Comparison of ENCODE assay signal across 27 cellular contexts in the genomic region with DNA sequence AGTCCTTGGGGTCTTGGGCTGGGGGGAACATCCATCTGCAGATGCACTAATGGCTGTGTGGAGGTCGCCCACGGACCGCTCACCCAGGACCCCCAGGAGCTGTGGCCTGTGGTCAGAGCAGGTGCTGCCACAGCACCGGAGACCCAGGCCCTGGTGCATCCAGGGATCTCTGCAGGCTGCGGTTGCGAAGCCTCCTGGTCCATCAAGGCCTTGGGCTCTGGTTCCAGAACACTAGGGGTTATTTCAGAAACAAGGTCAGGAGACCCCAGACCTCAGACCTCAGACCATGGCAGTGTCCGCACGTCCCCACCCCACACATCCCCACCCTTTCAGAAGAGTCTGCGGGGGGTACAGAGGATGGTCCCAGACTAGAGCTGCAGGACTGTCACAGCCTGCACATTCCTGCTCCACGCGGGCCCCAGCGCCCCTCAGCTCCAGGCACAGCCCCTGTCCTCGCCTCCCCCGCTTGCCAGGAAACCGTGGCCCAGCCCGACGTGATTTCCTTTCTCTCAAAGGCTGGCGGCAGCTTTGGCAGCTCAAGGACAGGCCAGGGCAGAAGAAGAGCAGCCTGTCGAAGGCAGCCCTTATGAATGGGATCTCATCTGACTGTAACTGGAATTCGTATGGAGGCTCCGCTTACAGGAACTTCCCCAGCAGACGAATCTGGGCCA.
DNase-seq lines count a peak whose midpoint lies in the region; ATAC-seq and TF ChIP-seq lines count a peak whose summit lies in the region.
"Had no signal": no experiment of that assay in that cellular context is flagged by ENCODE, and none has a peak within 500 bp of the region (broad histone marks: within the 10 kb centered on the region; RNA-seq: fewer than 3 reads in every experiment).

No MANE protein-coding gene starts in this region.

- WGBS in smooth muscle cell (ENCODE audit: low lambda C conversion rate): 81% methylated on average over 19 of the region's 22 CpGs

- peaks cover 3% of the 10 kb centered on the region; the same call in 2 of the 3 replicates for H3K4me1 Mint-ChIP-seq in GM23338
- peaks cover 2% of the 10 kb centered on the region for H3K4me1 Mint-ChIP-seq in osteocyte (ENCODE audit: unreplicated experiment)
- H3K4me1 Mint-ChIP-seq: central memory CD8-positive, alpha-beta T cell; naive thymus-derived CD4-positive, alpha-beta T cell; stimulated activated effector memory CD8-positive, alpha-beta T cell treated with anti-CD3 and anti-CD28 coated beads, Interleukin-12 subunit alpha, Interleukin-12 subunit beta, amount 100 ng/mL, for 72 hours had no signal

- H3K27me3 Mint-ChIP-seq in GM23338 (ENCODE audit: insufficient read depth, low read depth, poor library complexity) (peaks cover 11% of the 10 kb centered on the region), osteocyte (ENCODE audit: unreplicated experiment) (peaks cover 6% of the 10 kb centered on the region)
- H3K27me3 Mint-ChIP-seq: activated CD8-positive, alpha-beta T cell treated with anti-CD3 and anti-CD28 coated beads for 36 hours had no signal

- H3K9me3 Mint-ChIP-seq in GM23338: no peaks in the 10 kb centered on the region; the same call in 2 of the 3 replicates
- H3K9me3 Mint-ChIP-seq in osteocyte (ENCODE audit: unreplicated experiment): no peaks in the 10 kb centered on the region
- H3K9me3 Mint-ChIP-seq: activated CD8-positive, alpha-beta T cell treated with anti-CD3 and anti-CD28 coated beads for 36 hours; central memory CD8-positive, alpha-beta T cell; naive thymus-derived CD4-positive, alpha-beta T cell; stimulated activated effector memory CD8-positive, alpha-beta T cell treated with anti-CD3 and anti-CD28 coated beads, Interleukin-12 subunit alpha, Interleukin-12 subunit beta, amount 100 ng/mL, for 72 hours had no signal

- H3K27ac ChIP-seq in BLaER1: peak overlapping the region; percentile 35; the same call in 1 of the 2 replicates
- no peak overlapping the region for H3K27ac ChIP-seq in GM23338 (ENCODE audit: low read depth)
- H3K27ac ChIP-seq in smooth muscle cell (ENCODE audit: low read depth): no peak overlapping the region
- H3K27ac ChIP-seq: gastroesophageal sphincter, GM23248, PC-9, upper lobe of left lung had no signal

- H2AFZ ChIP-seq in GM23338 (peak overlapping the region; percentile 74; the same call in 1 of the 2 replicates), smooth muscle cell (ENCODE audit: low read depth) (no peak overlapping the region)
- H2AFZ ChIP-seq: GM23248, PC-9 had no signal

- no peak for TF ChIP-seq CTCF in GM23338 (conservative IDR thresholded peaks at IDR 0.05; ENCODE audit: low read depth in 2 of 2)
- TF ChIP-seq CTCF in osteocyte (IDR thresholded peaks at IDR 0.05): no peak
- TF ChIP-seq CTCF in smooth muscle cell (IDR thresholded peaks at IDR 0.05; ENCODE audit: borderline replicate concordance, insufficient read depth, poor library complexity, severe bottlenecking): no peak

- peak overlapping the region; percentile 66 for H3K4me2 ChIP-seq in BLaER1
- H3K4me2 ChIP-seq in GM23338: no peak overlapping the region
- H3K4me2 ChIP-seq in smooth muscle cell: no peak overlapping the region
- H3K4me2 ChIP-seq: PC-9 had no signal

- H3K4me3 Mint-ChIP-seq in GM23338 (no peak overlapping the region), osteocyte (ENCODE audit: unreplicated experiment) (no peak overlapping the region)
- H3K4me3 Mint-ChIP-seq: activated CD8-positive, alpha-beta T cell treated with anti-CD3 and anti-CD28 coated beads for 36 hours; central memory CD8-positive, alpha-beta T cell; naive thymus-derived CD4-positive, alpha-beta T cell; stimulated activated effector memory CD8-positive, alpha-beta T cell treated with anti-CD3 and anti-CD28 coated beads, Interleukin-12 subunit alpha, Interleukin-12 subunit beta, amount 100 ng/mL, for 72 hours had no signal

- DNase-seq in GM23338 (ENCODE audit: low spot score) (peak; percentile 28), ecto neural progenitor cell (ENCODE audit: low spot score) (peak; percentile 39), osteocyte (ENCODE audit: extremely low spot score, unreplicated experiment) (peak; percentile 77), smooth muscle cell (lab: John Stamatoyannopoulos, UW; ENCODE audit: unreplicated experiment) (no peak)
- no peak for DNase-seq in activated naive CD4-positive, alpha-beta T cell (lab: John Stamatoyannopoulos, UW)
- DNase-seq: activated CD4-positive, CD25-positive, alpha-beta regulatory T cell; activated CD8-positive, alpha-beta T cell treated with anti-CD3 and anti-CD28 coated beads for 36 hours; activated T-cell treated with anti-CD3 and anti-CD28 coated beads, Interleukin-2, amount 50 U/mL, for 1 hour; GM23248; hippocampal formation; left colon; NCI-H1694; NCI-H510A treated with DMSO at 0.1 percent for 48 hours; PC-9; SHP77; stimulated activated CD4-positive, alpha-beta T cell treated with anti-CD3 and anti-CD28 coated beads, Interleukin-12 subunit alpha, Interleukin-12 subunit beta, amount 100 ng/mL, for 4 hours; stimulated activated CD4-positive, alpha-beta T cell treated with anti-CD3 and anti-CD28 coated beads, Interleukin-4, amount 100 ng/mL, for 1 hour; SW 1271; T1000 had no signal

- peaks cover 33% of the 10 kb centered on the region for H3K4me1 ChIP-seq in BLaER1
- no peaks in the 10 kb centered on the region for H3K4me1 ChIP-seq in GM23338 (ENCODE audit: insufficient read depth)
- no peaks in the 10 kb centered on the region for H3K4me1 ChIP-seq in smooth muscle cell (ENCODE audit: low read depth)
- H3K4me1 ChIP-seq: gastroesophageal sphincter, upper lobe of left lung had no signal

- H3K9me2 ChIP-seq in GM23338 (ENCODE audit: insufficient read depth): no peaks in the 10 kb centered on the region

- H3K4me3 ChIP-seq in BLaER1 (no peak overlapping the region), GM23338 (no peak overlapping the region), smooth muscle cell (no peak overlapping the region)
- H3K4me3 ChIP-seq: gastroesophageal sphincter, GM12878, GM23248, PC-9, upper lobe of left lung had no signal

- H3K36me3 Mint-ChIP-seq in GM23338 (ENCODE audit: low read depth): no peaks in the 10 kb centered on the region
- H3K36me3 Mint-ChIP-seq in osteocyte (ENCODE audit: unreplicated experiment): no peaks in the 10 kb centered on the region
- H3K36me3 Mint-ChIP-seq: naive thymus-derived CD4-positive, alpha-beta T cell; stimulated activated effector memory CD8-positive, alpha-beta T cell treated with anti-CD3 and anti-CD28 coated beads, Interleukin-12 subunit alpha, Interleukin-12 subunit beta, amount 100 ng/mL, for 72 hours had no signal

- H3K9ac ChIP-seq in BLaER1 (peak overlapping the region; percentile 34; the same call in 1 of the 2 replicates), smooth muscle cell (ENCODE audit: low read depth) (no peak overlapping the region)
- H3K9ac ChIP-seq: GM23248 had no signal

- no peaks in the 10 kb centered on the region; the same call in 1 of the 2 replicates for H3K27me3 ChIP-seq in BLaER1
- H3K27me3 ChIP-seq in GM23338 (ENCODE audit: insufficient read depth): no peaks in the 10 kb centered on the region
- H3K27me3 ChIP-seq in smooth muscle cell (ENCODE audit: low read depth): peaks cover 10% of the 10 kb centered on the region
- H3K27me3 ChIP-seq: upper lobe of left lung had no signal

- no peaks in the 10 kb centered on the region for H4K20me1 ChIP-seq in BLaER1
- no peaks in the 10 kb centered on the region for H4K20me1 ChIP-seq in GM23338 (replicated peaks; ENCODE audit: insufficient read depth)
- H4K20me1 ChIP-seq in smooth muscle cell (ENCODE audit: low read depth): no peaks in the 10 kb centered on the region

- no peaks in the 10 kb centered on the region for H3K36me3 ChIP-seq in BLaER1
- no peaks in the 10 kb centered on the region for H3K36me3 ChIP-seq in GM23338 (ENCODE audit: insufficient read depth)
- no peaks in the 10 kb centered on the region for H3K36me3 ChIP-seq in smooth muscle cell (ENCODE audit: low read depth)
- H3K36me3 ChIP-seq: gastroesophageal sphincter, upper lobe of left lung had no signal

- no peaks in the 10 kb centered on the region for H3K79me2 ChIP-seq in GM23338 (replicated peaks; ENCODE audit: insufficient read depth)
- no peaks in the 10 kb centered on the region for H3K79me2 ChIP-seq in smooth muscle cell (ENCODE audit: low read depth)

- H3F3A ChIP-seq in GM23338 (replicated peaks; ENCODE audit: low read depth): no peaks in the 10 kb centered on the region
- no peaks in the 10 kb centered on the region for H3F3A ChIP-seq in smooth muscle cell (ENCODE audit: low read depth)

- H3K9me3 ChIP-seq in BLaER1 (no peaks in the 10 kb centered on the region), smooth muscle cell (replicated peaks; ENCODE audit: low read depth) (no peaks in the 10 kb centered on the region)
- H3K9me3 ChIP-seq: gastroesophageal sphincter, upper lobe of left lung had no signal

- ATAC-seq in GM23338: peak; percentile 67
- ATAC-seq in GM21786 (IDR thresholded peaks at IDR 0.05; ENCODE audit: unreplicated experiment): no peak
- ATAC-seq: activated CD8-positive, alpha-beta T cell treated with anti-CD3 and anti-CD28 coated beads for 36 hours; gastroesophageal sphincter; GM12878; naive thymus-derived CD4-positive, alpha-beta T cell had no signal

- H3K27ac Mint-ChIP-seq in GM23338: no peak overlapping the region
- no peak overlapping the region for H3K27ac Mint-ChIP-seq in osteocyte (ENCODE audit: unreplicated experiment)
- H3K27ac Mint-ChIP-seq: activated CD8-positive, alpha-beta T cell treated with anti-CD3 and anti-CD28 coated beads for 36 hours; naive thymus-derived CD4-positive, alpha-beta T cell; stimulated activated effector memory CD8-positive, alpha-beta T cell treated with anti-CD3 and anti-CD28 coated beads, Interleukin-12 subunit alpha, Interleukin-12 subunit beta, amount 100 ng/mL, for 72 hours had no signal

TF ChIP-seq in GM23338, 12 proteins besides CTCF, POLR2A, EP300 and RAD21 (continues in another document):
- TF ChIP-seq EZH2 (IDR thresholded peaks at IDR 0.05; ENCODE audit: low read depth, unreplicated experiment): no peak
- no peak for TF ChIP-seq STAT1 (IDR thresholded peaks at IDR 0.05; ENCODE audit: unreplicated experiment)
- TF ChIP-seq ZNF331 (CRISPR knock-in tag; IDR thresholded peaks at IDR 0.05; ENCODE audit: low read depth): no peak
- TF ChIP-seq CREB1 (CRISPR knock-in tag; IDR thresholded peaks at IDR 0.05; ENCODE audit: low read depth): no peak

Comparison
In these comparisons a context has a peak if more than half of its experiments do, and no peak if none do; other contexts are left out.
1. DNase-seq: peak in GM23338 (single experiment), ecto neural progenitor cell (single experiment) and osteocyte (single experiment); none in activated naive CD4-positive, alpha-beta T cell (0 of 4) and smooth muscle cell (single experiment).